1 cellular context compared by ENCODE assay signal in the genomic region with DNA sequence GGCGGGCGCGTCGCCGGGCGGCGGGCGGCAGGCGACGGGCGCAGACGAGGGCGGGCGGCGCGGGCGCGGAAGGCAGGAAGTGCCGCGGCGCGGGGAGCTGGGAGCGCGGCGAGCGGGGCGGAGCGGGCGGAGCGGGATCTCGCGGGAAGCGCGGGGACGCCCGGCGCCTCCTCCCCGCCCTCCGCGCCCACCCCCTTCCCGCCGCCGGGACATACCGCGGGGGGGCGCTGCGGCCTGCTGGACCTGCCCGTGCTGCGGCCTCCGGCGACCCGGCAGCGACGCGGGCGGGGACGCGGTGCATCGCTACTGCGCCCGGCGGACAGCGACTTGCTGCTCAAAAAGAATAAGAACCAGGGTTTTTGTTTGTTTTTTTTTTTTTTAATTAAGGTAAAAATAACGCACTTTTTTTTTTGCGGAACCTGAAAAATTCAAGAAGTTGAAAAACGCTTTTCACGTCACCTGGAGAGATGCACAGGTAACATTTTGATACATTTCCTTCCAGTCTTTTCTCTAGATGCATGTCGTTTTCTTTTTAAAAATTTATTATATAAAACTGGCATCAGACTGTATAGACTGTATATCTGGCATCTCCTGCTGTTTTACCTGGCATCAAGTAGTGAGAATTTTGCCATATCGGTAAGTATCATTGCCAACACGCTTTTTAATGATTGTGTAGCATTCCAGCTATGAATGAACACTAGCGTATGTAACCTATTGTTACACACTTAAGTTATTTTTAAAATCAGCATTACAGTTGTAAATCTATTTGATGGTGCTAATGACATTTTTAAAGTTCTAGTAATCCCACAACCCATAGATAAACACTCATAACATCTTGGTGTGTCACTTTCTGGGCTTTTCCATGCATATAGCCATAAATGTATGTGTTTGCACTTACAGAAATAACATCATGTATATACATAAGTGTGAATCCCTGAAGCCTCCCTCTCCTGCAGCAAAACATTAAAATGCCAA.
TF ChIP-seq lines count a peak whose summit lies in the region.

CENPB (minus strand) TSS at position 76 of the 975 bp plus-strand sequence. CDS start 257 bp downstream, outside the sequence.

TF ChIP-seq in HepG2, 621 proteins besides CTCF, POLR2A, EP300 and RAD21 (continued from another document and continues in another):
- TF ChIP-seq, protein P1, sequence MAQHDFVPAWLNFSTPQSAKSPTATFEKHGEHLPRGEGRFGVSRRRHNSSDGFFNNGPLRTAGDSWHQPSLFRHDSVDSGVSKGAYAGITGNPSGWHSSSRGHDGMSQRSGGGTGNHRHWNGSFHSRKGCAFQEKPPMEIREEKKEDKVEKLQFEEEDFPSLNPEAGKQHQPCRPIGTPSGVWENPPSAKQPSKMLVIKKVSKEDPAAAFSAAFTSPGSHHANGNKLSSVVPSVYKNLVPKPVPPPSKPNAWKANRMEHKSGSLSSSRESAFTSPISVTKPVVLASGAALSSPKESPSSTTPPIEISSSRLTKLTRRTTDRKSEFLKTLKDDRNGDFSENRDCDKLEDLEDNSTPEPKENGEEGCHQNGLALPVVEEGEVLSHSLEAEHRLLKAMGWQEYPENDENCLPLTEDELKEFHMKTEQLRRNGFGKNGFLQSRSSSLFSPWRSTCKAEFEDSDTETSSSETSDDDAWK (CRISPR knock-in tag; IDR thresholded peaks at IDR 0.05), result no peak
- TF ChIP-seq KLF12 (CRISPR knock-in tag; IDR thresholded peaks at IDR 0.05; ENCODE audit: borderline replicate concordance) (peak; percentile 69; the same call in 1 of the 2 replicates), CAMTA2 (CRISPR knock-in tag; IDR thresholded peaks at IDR 0.05; ENCODE audit: borderline replicate concordance) (no peak), ZNF121 (CRISPR knock-in tag; IDR thresholded peaks at IDR 0.05) (no peak), SOX6 (IDR thresholded peaks at IDR 0.05) (no peak), SOX6 (CRISPR knock-in tag; IDR thresholded peaks at IDR 0.05) (no peak), ZNF281 (CRISPR knock-in tag; IDR thresholded peaks at IDR 0.05; ENCODE audit: borderline replicate concordance) (peak; percentile 59; the same call in 1 of the 2 replicates), ZNF30 (CRISPR knock-in tag; IDR thresholded peaks at IDR 0.05) (no peak), ASH2L (IDR thresholded peaks at IDR 0.05; ENCODE audit: insufficient read length, low read depth, low read length) (peak; percentile 30), SMARCC2 (IDR thresholded peaks at IDR 0.05) (no peak), ZNF20 (CRISPR knock-in tag; IDR thresholded peaks at IDR 0.05) (no peak), ZNF687 (CRISPR knock-in tag; IDR thresholded peaks at IDR 0.05) (peak; percentile 67; the same call in 1 of the 2 replicates), DNMT3B (CRISPR knock-in tag; conservative IDR thresholded peaks at IDR 0.05) (no peak), ZNF597 (CRISPR knock-in tag; IDR thresholded peaks at IDR 0.05) (no peak), ZNF746 (CRISPR knock-in tag; IDR thresholded peaks at IDR 0.05) (no peak; the same call in 1 of the 2 replicates), ZNF678 (CRISPR knock-in tag; IDR thresholded peaks at IDR 0.05) (0 out of 2 replicates have a peak, but pooled peaks have one; percentile 25), HNRNPUL1 (IDR thresholded peaks at IDR 0.05; ENCODE audit: low read depth, low read length) (no peak), HES4 (CRISPR knock-in tag; IDR thresholded peaks at IDR 0.05; ENCODE audit: borderline replicate concordance) (no peak; the same call in 1 of the 2 replicates), ZNF674 (CRISPR knock-in tag; IDR thresholded peaks at IDR 0.05; ENCODE audit: low read depth) (no peak), ZNF7 (CRISPR knock-in tag; IDR thresholded peaks at IDR 0.05) (no peak), MBNL3 (CRISPR knock-in tag; conservative IDR thresholded peaks at IDR 0.05) (no peak), CHD2 (IDR thresholded peaks at IDR 0.05; ENCODE audit: low read depth, low read length) (peak; percentile 95), MLLT10 (CRISPR knock-in tag; IDR thresholded peaks at IDR 0.05) (no peak), TRIM24 (CRISPR knock-in tag; IDR thresholded peaks at IDR 0.05) (no peak), ZNF468 (CRISPR knock-in tag; IDR thresholded peaks at IDR 0.05) (no peak), POLR2AphosphoS5 (IDR thresholded peaks at IDR 0.05; ENCODE audit: low read depth, low read length) (no peak; the same call in 1 of the 2 replicates), GFI1 (CRISPR knock-in tag; IDR thresholded peaks at IDR 0.05; ENCODE audit: borderline replicate concordance) (no peak; the same call in 1 of the 2 replicates), ZNF704 (CRISPR knock-in tag; IDR thresholded peaks at IDR 0.05; ENCODE audit: borderline replicate concordance) (no peak), KLF6 (CRISPR knock-in tag; IDR thresholded peaks at IDR 0.05) (no peak), THAP7 (CRISPR knock-in tag; IDR thresholded peaks at IDR 0.05) (no peak), ZNF576 (CRISPR knock-in tag; IDR thresholded peaks at IDR 0.05) (no peak), ZNF484 (CRISPR knock-in tag; IDR thresholded peaks at IDR 0.05; ENCODE audit: borderline replicate concordance, low read depth) (no peak), PHF8 (CRISPR knock-in tag; IDR thresholded peaks at IDR 0.05) (no peak; the same call in 1 of the 2 replicates), ZNF563 (CRISPR knock-in tag; IDR thresholded peaks at IDR 0.05) (no peak; the same call in none of the 2 replicates), STAT6 (CRISPR knock-in tag; IDR thresholded peaks at IDR 0.05; ENCODE audit: borderline replicate concordance) (no peak), TMF1 (CRISPR knock-in tag; IDR thresholded peaks at IDR 0.05; ENCODE audit: low read depth) (no peak), RFXANK (CRISPR knock-in tag; IDR thresholded peaks at IDR 0.05) (no peak), DNMT1 (CRISPR knock-in tag; IDR thresholded peaks at IDR 0.05) (0 out of 2 replicates have a peak, but pooled peaks have one; percentile 53), TARDBP (CRISPR knock-in tag; IDR thresholded peaks at IDR 0.05) (0 out of 2 replicates have a peak, but pooled peaks have one; percentile 26), ZNF691 (CRISPR knock-in tag; IDR thresholded peaks at IDR 0.05; ENCODE audit: borderline replicate concordance, low read depth) (no peak; the same call in 1 of the 2 replicates), ZNF841 (CRISPR knock-in tag; IDR thresholded peaks at IDR 0.05; ENCODE audit: borderline replicate concordance) (no peak), KDM3A (CRISPR knock-in tag; IDR thresholded peaks at IDR 0.05; ENCODE audit: low read depth) (peak; percentile 44; the same call in 1 of the 2 replicates), MEIS1 (CRISPR knock-in tag; IDR thresholded peaks at IDR 0.05; ENCODE audit: borderline replicate concordance) (no peak), POGZ (CRISPR knock-in tag; IDR thresholded peaks at IDR 0.05) (peak; percentile 35; the same call in 1 of the 2 replicates)
- TF ChIP-seq, protein P2, sequence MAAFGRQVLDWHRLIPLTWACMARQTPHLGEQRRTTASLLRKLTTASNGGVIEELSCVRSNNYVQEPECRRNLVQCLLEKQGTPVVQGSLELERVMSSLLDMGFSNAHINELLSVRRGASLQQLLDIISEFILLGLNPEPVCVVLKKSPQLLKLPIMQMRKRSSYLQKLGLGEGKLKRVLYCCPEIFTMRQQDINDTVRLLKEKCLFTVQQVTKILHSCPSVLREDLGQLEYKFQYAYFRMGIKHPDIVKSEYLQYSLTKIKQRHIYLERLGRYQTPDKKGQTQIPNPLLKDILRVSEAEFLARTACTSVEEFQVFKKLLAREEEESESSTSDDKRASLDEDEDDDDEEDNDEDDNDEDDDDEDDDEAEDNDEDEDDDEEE (CRISPR knock-in tag; IDR thresholded peaks at IDR 0.05), result no peak
